Comparison of ENCODE assay signal across 20 cellular contexts in genomic region chr16:81566245-81567007, GRCh38.
"Had no signal": no experiment of that assay in that cellular context is flagged by ENCODE, and none has a peak within 500 bp of the region (broad histone marks: within the 10 kb centered on the region; RNA-seq: fewer than 3 reads in every experiment).

No MANE protein-coding gene starts in this region.

- H3K27me3 Mint-ChIP-seq: activated CD4-positive, alpha-beta memory T cell treated with anti-CD3 and anti-CD28 coated beads, Interleukin-2, amount 10 ng/mL, durations not matched to agents 7 days and 5 days; activated CD4-positive, alpha-beta T cell treated with anti-CD3 and anti-CD28 coated beads for 36 hours; activated CD8-positive, alpha-beta memory T cell treated with anti-CD3 and anti-CD28 coated beads, Interleukin-2, amount 10 ng/mL, durations not matched to agents 7 days and 5 days; stimulated activated memory B cell treated with anti-CD40 and anti-IgM and Interleukin-4, amounts not matched to agents 10 μg/mL and 1 μg/mL and 100 μg/mL, for 72 hours had no signal

- FAIRE-seq: pancreas, TTC549 had no signal

- H3K4me3 Mint-ChIP-seq: activated CD4-positive, alpha-beta memory T cell treated with anti-CD3 and anti-CD28 coated beads, Interleukin-2, amount 10 ng/mL, durations not matched to agents 7 days and 5 days; activated CD4-positive, alpha-beta T cell treated with anti-CD3 and anti-CD28 coated beads for 36 hours; activated CD8-positive, alpha-beta memory T cell treated with anti-CD3 and anti-CD28 coated beads, Interleukin-2, amount 10 ng/mL, durations not matched to agents 7 days and 5 days; activated naive CD4-positive, alpha-beta T cell treated with anti-CD3 and anti-CD28 coated beads for 36 hours; stimulated activated memory B cell treated with anti-CD40 and anti-IgM and Interleukin-4, amounts not matched to agents 10 μg/mL and 1 μg/mL and 100 μg/mL, for 72 hours; WTC11 had no signal

- H3K27ac Mint-ChIP-seq: activated CD4-positive, alpha-beta memory T cell treated with anti-CD3 and anti-CD28 coated beads, Interleukin-2, amount 10 ng/mL, durations not matched to agents 7 days and 5 days; activated CD4-positive, alpha-beta T cell treated with anti-CD3 and anti-CD28 coated beads for 36 hours; activated CD8-positive, alpha-beta memory T cell treated with anti-CD3 and anti-CD28 coated beads, Interleukin-2, amount 10 ng/mL, durations not matched to agents 7 days and 5 days; activated naive CD4-positive, alpha-beta T cell treated with anti-CD3 and anti-CD28 coated beads for 36 hours; stimulated activated memory B cell treated with anti-CD40 and anti-IgM and Interleukin-4, amounts not matched to agents 10 μg/mL and 1 μg/mL and 100 μg/mL, for 72 hours; WTC11 had no signal

- H3K27ac ChIP-seq: breast epithelium, esophagus squamous epithelium, left lung, pancreas, thoracic aorta, upper lobe of right lung had no signal

- H3K9me3 ChIP-seq: breast epithelium, esophagus squamous epithelium, left lung, pancreas, thoracic aorta, upper lobe of right lung had no signal

- H3K36me3 ChIP-seq: breast epithelium, pancreas, thoracic aorta, upper lobe of right lung had no signal

- H3K4me1 ChIP-seq: upper lobe of right lung had no signal

- DNase-seq: activated CD4-positive, alpha-beta memory T cell treated with anti-CD3 and anti-CD28 coated beads, Interleukin-2, amount 10 ng/mL, durations not matched to agents 7 days and 5 days; activated CD4-positive, alpha-beta T cell treated with anti-CD3 and anti-CD28 coated beads for 36 hours; activated CD8-positive, alpha-beta memory T cell treated with anti-CD3 and anti-CD28 coated beads, Interleukin-2, amount 10 ng/mL, durations not matched to agents 7 days and 5 days; activated naive CD4-positive, alpha-beta T cell treated with anti-CD3 and anti-CD28 coated beads for 36 hours; activated T-cell treated with anti-CD3 and anti-CD28 coated beads, Interleukin-2, amount 50 U/mL, for 1 hour; aorta; cerebellar nuclear complex; effector CD4-positive, alpha-beta T cell; esophagus squamous epithelium; left lung; mammary epithelial cell; pancreas; stimulated activated CD4-positive, alpha-beta T cell treated with anti-CD3 and anti-CD28 coated beads, Interleukin-4, amount 100 ng/mL, for 24 hours; upper lobe of right lung had no signal

- H3K4me3 ChIP-seq: breast epithelium, esophagus squamous epithelium, left lung, pancreas, thoracic aorta, upper lobe of right lung had no signal

- H3K27me3 ChIP-seq: breast epithelium, esophagus squamous epithelium, left lung, pancreas, upper lobe of right lung had no signal

- ATAC-seq: activated CD4-positive, alpha-beta T cell treated with anti-CD3 and anti-CD28 coated beads for 36 hours; activated CD8-positive, alpha-beta memory T cell treated with anti-CD3 and anti-CD28 coated beads, Interleukin-2, amount 10 ng/mL, durations not matched to agents 7 days and 5 days; left lung; pancreas; sciatic nerve; upper lobe of right lung; WTC11 had no signal

- H3K9me3 Mint-ChIP-seq: activated CD4-positive, alpha-beta memory T cell treated with anti-CD3 and anti-CD28 coated beads, Interleukin-2, amount 10 ng/mL, durations not matched to agents 7 days and 5 days; activated naive CD4-positive, alpha-beta T cell treated with anti-CD3 and anti-CD28 coated beads for 36 hours; stimulated activated memory B cell treated with anti-CD40 and anti-IgM and Interleukin-4, amounts not matched to agents 10 μg/mL and 1 μg/mL and 100 μg/mL, for 72 hours; WTC11 had no signal

- H3K36me3 Mint-ChIP-seq: activated CD8-positive, alpha-beta memory T cell treated with anti-CD3 and anti-CD28 coated beads, Interleukin-2, amount 10 ng/mL, durations not matched to agents 7 days and 5 days; WTC11 had no signal
